ENCODE assay signal across 17 cellular contexts in genomic region chr14:65267856-65268255, GRCh38.
"Had no signal": no experiment of that assay in that cellular context is flagged by ENCODE, and none has a peak within 500 bp of the region (broad histone marks: within the 10 kb centered on the region; RNA-seq: fewer than 3 reads in every experiment).

No MANE protein-coding gene starts in this region.

- H3K27ac ChIP-seq: colonic mucosa, heart left ventricle, lower lobe of right lung, neural progenitor cell, transverse colon, vagina had no signal

- H3K27me3 Mint-ChIP-seq: T-helper 17 cell had no signal

- H3K36me3 ChIP-seq: colonic mucosa, heart left ventricle, lower lobe of right lung, neural progenitor cell, transverse colon, vagina had no signal

- H3K27me3 ChIP-seq: colonic mucosa, heart left ventricle, transverse colon, vagina had no signal

- H3K4me1 Mint-ChIP-seq: mesothelial cell of epicardium, neural progenitor cell had no signal

- H3K9me3 Mint-ChIP-seq: activated CD4-positive, alpha-beta T cell treated with anti-CD3 and anti-CD28 coated beads, Interleukin-2, amount 10 ng/mL, durations not matched to agents 7 days and 5 days; activated naive CD4-positive, alpha-beta T cell treated with anti-CD3 and anti-CD28 coated beads for 36 hours; activated T-helper 1 cell treated with anti-CD3 and anti-CD28 coated beads, Interleukin-12 subunit alpha, Interleukin-12 subunit beta, Interleukin-2, Interleukin-4 antibody, amounts not matched to agents 30 ng/mL and 10 ng/mL and 1 ng/mL, durations not matched to agents 14 hours and 24 hours and 36 hours; mesothelial cell of epicardium; neural progenitor cell had no signal

- DNase-seq: activated CD4-positive, alpha-beta T cell treated with anti-CD3 and anti-CD28 coated beads, Interleukin-2, amount 10 ng/mL, durations not matched to agents 7 days and 5 days; activated CD4-positive, CD25-positive, alpha-beta regulatory T cell; activated naive CD4-positive, alpha-beta T cell treated with anti-CD3 and anti-CD28 coated beads for 36 hours; colonic mucosa; heart left ventricle; left cardiac atrium; lower lobe of right lung; retina; stimulated activated CD4-positive, alpha-beta T cell treated with anti-CD3 and anti-CD28 coated beads, Interleukin-4, amount 100 ng/mL, for 1 hour; stimulated activated naive CD4-positive, alpha-beta T cell; T-helper 17 cell; transverse colon had no signal

- H3K4me2 ChIP-seq: neural progenitor cell had no signal

- FAIRE-seq: frontal cortex had no signal

- H3K4me1 ChIP-seq: colonic mucosa, heart left ventricle, lower lobe of right lung, neural progenitor cell, vagina had no signal

- H3K9ac ChIP-seq: neural progenitor cell had no signal

- H3K9me3 ChIP-seq: colonic mucosa, heart left ventricle, lower lobe of right lung, transverse colon, vagina had no signal

- H2AFZ ChIP-seq: neural progenitor cell had no signal

- ATAC-seq: heart left ventricle, left cardiac atrium, lower lobe of right lung, T-helper 17 cell had no signal

- H3K27ac Mint-ChIP-seq: activated CD4-positive, alpha-beta T cell treated with anti-CD3 and anti-CD28 coated beads, Interleukin-2, amount 10 ng/mL, durations not matched to agents 7 days and 5 days; activated naive CD4-positive, alpha-beta T cell treated with anti-CD3 and anti-CD28 coated beads for 36 hours; activated T-helper 1 cell treated with anti-CD3 and anti-CD28 coated beads, Interleukin-12 subunit alpha, Interleukin-12 subunit beta, Interleukin-2, Interleukin-4 antibody, amounts not matched to agents 30 ng/mL and 10 ng/mL and 1 ng/mL, durations not matched to agents 14 hours and 24 hours and 36 hours; mesothelial cell of epicardium; neural progenitor cell; T-helper 17 cell had no signal

- H3K4me3 ChIP-seq: colonic mucosa, heart left ventricle, lower lobe of right lung, neural progenitor cell, transverse colon, vagina had no signal

- H3K36me3 Mint-ChIP-seq: mesothelial cell of epicardium, neural progenitor cell had no signal

- H3K4me3 Mint-ChIP-seq: activated CD4-positive, alpha-beta T cell treated with anti-CD3 and anti-CD28 coated beads, Interleukin-2, amount 10 ng/mL, durations not matched to agents 7 days and 5 days; activated naive CD4-positive, alpha-beta T cell treated with anti-CD3 and anti-CD28 coated beads for 36 hours; activated T-helper 1 cell treated with anti-CD3 and anti-CD28 coated beads, Interleukin-12 subunit alpha, Interleukin-12 subunit beta, Interleukin-2, Interleukin-4 antibody, amounts not matched to agents 30 ng/mL and 10 ng/mL and 1 ng/mL, durations not matched to agents 14 hours and 24 hours and 36 hours; mesothelial cell of epicardium; neural progenitor cell; T-helper 17 cell had no signal
